18 cellular contexts compared by ENCODE assay signal in the genomic region with DNA sequence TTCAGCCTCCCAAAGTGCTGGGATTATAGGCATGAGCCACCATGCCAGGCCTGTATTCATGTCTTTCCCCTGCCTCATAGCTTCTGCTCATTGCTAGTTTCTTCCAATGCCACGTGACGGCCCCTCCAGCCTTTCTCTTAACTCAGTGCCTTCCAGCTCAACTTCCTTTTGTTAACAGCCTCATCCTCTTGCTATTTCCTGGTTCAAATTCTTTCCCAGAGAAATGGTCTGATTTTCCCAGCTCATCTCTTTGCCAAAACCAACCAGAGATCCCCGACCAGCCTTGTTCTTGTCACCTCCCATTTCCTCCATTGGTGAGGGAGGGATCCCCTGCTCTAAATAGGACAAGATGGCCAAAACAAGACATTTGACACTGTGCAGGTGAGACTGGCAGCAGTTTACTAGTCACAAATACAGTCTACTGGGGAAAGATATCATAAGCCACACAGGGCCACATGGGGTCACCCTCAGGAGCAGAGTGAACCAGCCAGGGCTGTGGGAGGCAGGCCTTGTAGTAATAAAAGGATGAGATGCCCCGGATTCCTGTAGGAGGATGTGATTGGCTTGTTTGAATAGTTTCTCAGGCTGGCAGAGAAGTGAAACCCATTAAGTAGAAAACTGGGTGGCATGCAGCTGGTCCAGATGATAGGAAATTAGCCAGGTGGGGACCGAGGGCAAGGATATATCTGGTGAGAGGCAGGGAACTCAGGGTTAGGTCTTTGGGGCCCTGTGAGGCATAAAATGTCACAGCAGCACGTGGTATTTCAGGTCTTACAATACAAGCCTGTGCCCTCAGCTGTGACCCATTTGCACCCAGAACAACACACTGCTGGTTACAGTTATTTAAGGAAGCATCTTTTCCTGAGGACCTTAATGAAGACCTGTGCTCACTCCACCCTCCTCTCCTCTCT. TPM values are rescaled to one million over a fixed set of nuclear protein-coding genes. Genes with fewer than 3 reads are reported as not detected.
DNase-seq lines count a peak whose midpoint lies in the region; ATAC-seq and TF ChIP-seq lines count a peak whose summit lies in the region.
"Had no signal": no experiment of that assay in that cellular context is flagged by ENCODE, and none has a peak within 500 bp of the region (broad histone marks: within the 10 kb centered on the region; RNA-seq: fewer than 3 reads in every experiment).

No MANE protein-coding gene starts in this region.

- H3K9ac ChIP-seq in BLaER1 treated with 17β-estradiol and CSF1 and Interleukin-3, amounts not matched to agents 10 nM and 100 nM = no peak overlapping the region

- no peak for TF ChIP-seq CTCF in GM23338 (conservative IDR thresholded peaks at IDR 0.05; ENCODE audit: low read depth in 2 of 2)
- TF ChIP-seq CTCF in brain microvascular endothelial cell (IDR thresholded peaks at IDR 0.05; ENCODE audit: low read depth, low read length, missing control alignments) = no peak

- H3K4me3 Mint-ChIP-seq in GM23338 = no peak overlapping the region
- H3K4me3 Mint-ChIP-seq: activated naive CD4-positive, alpha-beta T cell treated with anti-CD3 and anti-CD28 coated beads for 36 hours; neural crest cell had no signal

- H3K27me3 ChIP-seq in BLaER1 treated with 17β-estradiol and CSF1 and Interleukin-3, amounts not matched to agents 10 nM and 100 nM = no peaks in the 10 kb centered on the region
- H3K27me3 ChIP-seq in GM23338 (ENCODE audit: insufficient read depth) (no peaks in the 10 kb centered on the region), brain microvascular endothelial cell (replicated peaks) (no peaks in the 10 kb centered on the region)

- no peak overlapping the region for H3K4me3 ChIP-seq in BLaER1 treated with 17β-estradiol and CSF1 and Interleukin-3, amounts not matched to agents 10 nM and 100 nM
- H3K4me3 ChIP-seq in GM23338 = no peak overlapping the region
- no peak overlapping the region for H3K4me3 ChIP-seq in brain microvascular endothelial cell (ENCODE audit: low read depth, low read length)
- H3K4me3 ChIP-seq: HAP-1, lower lobe of right lung had no signal

- peaks cover 16% of the 10 kb centered on the region for H3K27me3 Mint-ChIP-seq in GM23338 (ENCODE audit: insufficient read depth, low read depth, poor library complexity)

- no peak overlapping the region for H3K27ac Mint-ChIP-seq in GM23338
- H3K27ac Mint-ChIP-seq: activated naive CD4-positive, alpha-beta T cell treated with anti-CD3 and anti-CD28 coated beads for 36 hours had no signal

- no peaks in the 10 kb centered on the region for H3K79me2 ChIP-seq in GM23338 (replicated peaks; ENCODE audit: insufficient read depth)

- H3K9me3 ChIP-seq in BLaER1 treated with 17β-estradiol and CSF1 and Interleukin-3, amounts not matched to agents 10 nM and 100 nM (replicated peaks in 1 of 11) = no peaks in the 10 kb centered on the region
- H3K9me3 ChIP-seq: HAP-1, lower lobe of right lung had no signal

- ATAC-seq in GM23338 (no peak), GM18861 (IDR thresholded peaks at IDR 0.05; ENCODE audit: unreplicated experiment) (no peak)
- ATAC-seq: lower lobe of right lung had no signal

- H3K36me3 Mint-ChIP-seq in GM23338 (ENCODE audit: low read depth) = no peaks in the 10 kb centered on the region

- peak overlapping the region; percentile 17 to 65 (median 39) for H3K4me2 ChIP-seq in BLaER1 treated with 17β-estradiol and CSF1 and Interleukin-3, amounts not matched to agents 10 nM and 100 nM
- H3K4me2 ChIP-seq in GM23338 = no peak overlapping the region

- H3K4me1 Mint-ChIP-seq in GM23338 = peaks cover 19% of the 10 kb centered on the region

- H3F3A ChIP-seq in GM23338 (replicated peaks; ENCODE audit: low read depth) = no peaks in the 10 kb centered on the region

- peak overlapping the region; percentile 56; the same call in 1 of the 2 replicates for H2AFZ ChIP-seq in GM23338

- H3K4me1 ChIP-seq in BLaER1 treated with 17β-estradiol and CSF1 and Interleukin-3, amounts not matched to agents 10 nM and 100 nM = peaks cover 11 to 62% (median 37%) of the 10 kb centered on the region in 10 experiments; a peak in 19 of 20 replicates
- H3K4me1 ChIP-seq in GM23338 (ENCODE audit: insufficient read depth) = peaks cover 13% of the 10 kb centered on the region
- H3K4me1 ChIP-seq: HAP-1, lower lobe of right lung had no signal

- no peaks in the 10 kb centered on the region; the same call in 1 of the 2 replicates for H3K9me2 ChIP-seq in GM23338 (ENCODE audit: insufficient read depth)

- no peaks in the 10 kb centered on the region for H3K36me3 ChIP-seq in BLaER1 treated with 17β-estradiol and CSF1 and Interleukin-3, amounts not matched to agents 10 nM and 100 nM
- no peaks in the 10 kb centered on the region for H3K36me3 ChIP-seq in GM23338 (ENCODE audit: insufficient read depth)
- H3K36me3 ChIP-seq in brain microvascular endothelial cell (replicated peaks) = no peaks in the 10 kb centered on the region
- H3K36me3 ChIP-seq: HAP-1, lower lobe of right lung had no signal

- peaks cover 3% of the 10 kb centered on the region; the same call in 2 of the 3 replicates for H3K9me3 Mint-ChIP-seq in GM23338
- H3K9me3 Mint-ChIP-seq: activated naive CD4-positive, alpha-beta T cell treated with anti-CD3 and anti-CD28 coated beads for 36 hours; neural crest cell had no signal

- DNase-seq in GM23338 (ENCODE audit: low spot score) = no peak
- peak; percentile 38 for DNase-seq in brain microvascular endothelial cell
- peak; percentile 24 for DNase-seq in iris pigment epithelial cell (ENCODE audit: low read depth)
- DNase-seq in NAMALWA (ENCODE audit: low spot score) = no peak
- DNase-seq in activated gamma-delta T cell (lab: John Stamatoyannopoulos, UW) = no peak
- DNase-seq: activated CD4-positive, alpha-beta T cell treated with anti-CD3 and anti-CD28 coated beads, Interleukin-2, amount 50 U/mL, for 48 hours; activated naive CD4-positive, alpha-beta T cell treated with anti-CD3 and anti-CD28 coated beads for 36 hours; Calu3; lower lobe of right lung; NCI-H2081 treated with DMSO at 0.1 percent for 48 hours; T-helper 9 cell had no signal

- H3K27ac ChIP-seq in BLaER1 treated with 17β-estradiol and CSF1 and Interleukin-3, amounts not matched to agents 10 nM and 100 nM = no peak overlapping the region
- H3K27ac ChIP-seq in GM23338 (ENCODE audit: low read depth) (no peak overlapping the region), brain microvascular endothelial cell (peak overlapping the region; percentile 34)
- H3K27ac ChIP-seq: lower lobe of right lung had no signal

- in situ Hi-C loops in brain microvascular endothelial cell (cut with HindIII; ENCODE audit: low pct_ligation_motif_present, low sequenced_read_pairs) = no loop called here

- H4K20me1 ChIP-seq in BLaER1 treated with 17β-estradiol and CSF1 and Interleukin-3, amounts not matched to agents 10 nM and 100 nM = no peaks in the 10 kb centered on the region
- no peaks in the 10 kb centered on the region for H4K20me1 ChIP-seq in GM23338 (replicated peaks; ENCODE audit: insufficient read depth)

TF ChIP-seq in GM23338, 12 proteins besides CTCF, POLR2A, EP300 and RAD21:
- TF ChIP-seq, protein P1, sequence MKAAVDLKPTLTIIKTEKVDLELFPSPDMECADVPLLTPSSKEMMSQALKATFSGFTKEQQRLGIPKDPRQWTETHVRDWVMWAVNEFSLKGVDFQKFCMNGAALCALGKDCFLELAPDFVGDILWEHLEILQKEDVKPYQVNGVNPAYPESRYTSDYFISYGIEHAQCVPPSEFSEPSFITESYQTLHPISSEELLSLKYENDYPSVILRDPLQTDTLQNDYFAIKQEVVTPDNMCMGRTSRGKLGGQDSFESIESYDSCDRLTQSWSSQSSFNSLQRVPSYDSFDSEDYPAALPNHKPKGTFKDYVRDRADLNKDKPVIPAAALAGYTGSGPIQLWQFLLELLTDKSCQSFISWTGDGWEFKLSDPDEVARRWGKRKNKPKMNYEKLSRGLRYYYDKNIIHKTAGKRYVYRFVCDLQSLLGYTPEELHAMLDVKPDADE (IDR thresholded peaks at IDR 0.05) = no peak
- TF ChIP-seq, protein P2, sequence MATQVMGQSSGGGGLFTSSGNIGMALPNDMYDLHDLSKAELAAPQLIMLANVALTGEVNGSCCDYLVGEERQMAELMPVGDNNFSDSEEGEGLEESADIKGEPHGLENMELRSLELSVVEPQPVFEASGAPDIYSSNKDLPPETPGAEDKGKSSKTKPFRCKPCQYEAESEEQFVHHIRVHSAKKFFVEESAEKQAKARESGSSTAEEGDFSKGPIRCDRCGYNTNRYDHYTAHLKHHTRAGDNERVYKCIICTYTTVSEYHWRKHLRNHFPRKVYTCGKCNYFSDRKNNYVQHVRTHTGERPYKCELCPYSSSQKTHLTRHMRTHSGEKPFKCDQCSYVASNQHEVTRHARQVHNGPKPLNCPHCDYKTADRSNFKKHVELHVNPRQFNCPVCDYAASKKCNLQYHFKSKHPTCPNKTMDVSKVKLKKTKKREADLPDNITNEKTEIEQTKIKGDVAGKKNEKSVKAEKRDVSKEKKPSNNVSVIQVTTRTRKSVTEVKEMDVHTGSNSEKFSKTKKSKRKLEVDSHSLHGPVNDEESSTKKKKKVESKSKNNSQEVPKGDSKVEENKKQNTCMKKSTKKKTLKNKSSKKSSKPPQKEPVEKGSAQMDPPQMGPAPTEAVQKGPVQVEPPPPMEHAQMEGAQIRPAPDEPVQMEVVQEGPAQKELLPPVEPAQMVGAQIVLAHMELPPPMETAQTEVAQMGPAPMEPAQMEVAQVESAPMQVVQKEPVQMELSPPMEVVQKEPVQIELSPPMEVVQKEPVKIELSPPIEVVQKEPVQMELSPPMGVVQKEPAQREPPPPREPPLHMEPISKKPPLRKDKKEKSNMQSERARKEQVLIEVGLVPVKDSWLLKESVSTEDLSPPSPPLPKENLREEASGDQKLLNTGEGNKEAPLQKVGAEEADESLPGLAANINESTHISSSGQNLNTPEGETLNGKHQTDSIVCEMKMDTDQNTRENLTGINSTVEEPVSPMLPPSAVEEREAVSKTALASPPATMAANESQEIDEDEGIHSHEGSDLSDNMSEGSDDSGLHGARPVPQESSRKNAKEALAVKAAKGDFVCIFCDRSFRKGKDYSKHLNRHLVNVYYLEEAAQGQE (IDR thresholded peaks at IDR 0.05; ENCODE audit: unreplicated experiment) = no peak
- no peak for TF ChIP-seq JUNB (IDR thresholded peaks at IDR 0.05; ENCODE audit: unreplicated experiment)
- TF ChIP-seq POLR2AphosphoS5 (IDR thresholded peaks at IDR 0.05; ENCODE audit: low read depth) = no peak

RNA-seq across cellular contexts. Expression of a gene that starts 6.4 kb away (rescaled TPM):
- not detected in 2 replicates for total RNA-seq in GM23338 (2014; rRNA removed; shearing (Covaris generic))
- polyA plus RNA-seq in GM23338 (2016; fragmentation: Nextera tagmentation; extraction: Ambion mirVana) = not detected in 2 replicates
- total RNA-seq: activated naive CD4-positive, alpha-beta T cell treated with anti-CD3 and anti-CD28 coated beads for 36 hours; Calu3; epithelial cell of proximal tubule; LHCN-M2; neural crest cell had no signal

RNA-seq across cellular contexts. Expression of a gene that starts 8.8 kb away (rescaled TPM):
- not detected in 2 replicates for total RNA-seq in GM23338 (2014; rRNA removed; shearing (Covaris generic))
- polyA plus RNA-seq in GM23338 (2016; fragmentation: Nextera tagmentation; extraction: Ambion mirVana) = not detected in 2 replicates
- total RNA-seq: activated naive CD4-positive, alpha-beta T cell treated with anti-CD3 and anti-CD28 coated beads for 36 hours; Calu3; epithelial cell of proximal tubule; LHCN-M2; neural crest cell; skeletal muscle tissue had no signal

RNA-seq across cellular contexts. Expression of a gene that starts 38.7 kb away (rescaled TPM):
- not detected in 2 replicates for total RNA-seq in GM23338 (2014; rRNA removed; shearing (Covaris generic))
- polyA plus RNA-seq in GM23338 (2016; fragmentation: Nextera tagmentation; extraction: Ambion mirVana) = not detected in 2 replicates
- total RNA-seq: activated naive CD4-positive, alpha-beta T cell treated with anti-CD3 and anti-CD28 coated beads for 36 hours; Calu3; epithelial cell of proximal tubule; LHCN-M2; lower lobe of right lung; neural crest cell; skeletal muscle tissue had no signal

Comparison
In these comparisons a context has a peak if more than half of its experiments do, and no peak if none do; other contexts are left out.
1. DNase-seq: peak in brain microvascular endothelial cell (single experiment) and iris pigment epithelial cell (single experiment); none in GM23338 (single experiment), NAMALWA (single experiment) and activated gamma-delta T cell (single experiment).